In the genomic region with DNA sequence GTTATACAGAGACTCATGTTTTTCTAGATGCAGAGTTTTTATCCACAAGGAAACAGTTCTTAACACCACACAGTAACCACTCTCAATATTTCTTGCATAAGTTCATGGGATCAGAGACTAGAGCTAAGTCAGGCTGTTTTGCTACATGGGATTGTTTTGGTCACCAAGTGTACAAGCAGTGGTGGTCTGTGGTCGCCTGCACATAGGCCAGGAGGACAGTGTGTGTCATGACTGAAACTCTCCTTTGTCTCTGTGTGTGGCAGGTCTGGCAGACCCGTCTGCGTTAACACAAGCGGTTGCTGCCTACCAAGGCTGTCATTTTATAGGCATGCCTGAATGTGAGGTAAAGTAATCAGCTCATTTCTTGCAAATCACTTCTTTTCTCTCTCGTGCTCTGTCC, we compare ENCODE assay signal across 2 cellular contexts.
A peak's percentile ranks its signal among the peaks of the same experiment; 100 is the strongest.
TF ChIP-seq lines count a peak whose summit lies in the region.

No MANE protein-coding gene starts in this region.

TF ChIP-seq in GM23338, 12 proteins besides CTCF, POLR2A, EP300 and RAD21 (continues in another document):
- TF ChIP-seq ZNF462 (CRISPR knock-in tag; IDR thresholded peaks at IDR 0.05) (no peak), CREB1 (CRISPR knock-in tag; IDR thresholded peaks at IDR 0.05; ENCODE audit: low read depth) (no peak), EZH2phosphoT487 (IDR thresholded peaks at IDR 0.05; ENCODE audit: unreplicated experiment) (no peak), NANOG (IDR thresholded peaks at IDR 0.05; ENCODE audit: borderline replicate concordance) (no peak), EZH2 (IDR thresholded peaks at IDR 0.05; ENCODE audit: low read depth, unreplicated experiment) (no peak), POLR2AphosphoS5 (IDR thresholded peaks at IDR 0.05; ENCODE audit: low read depth) (no peak), ZNF114 (CRISPR knock-in tag; IDR thresholded peaks at IDR 0.05) (no peak), ZNF331 (CRISPR knock-in tag; IDR thresholded peaks at IDR 0.05; ENCODE audit: low read depth) (no peak), STAT1 (IDR thresholded peaks at IDR 0.05; ENCODE audit: unreplicated experiment) (no peak), JUNB (IDR thresholded peaks at IDR 0.05; ENCODE audit: unreplicated experiment) (no peak)
- TF ChIP-seq, protein P1, sequence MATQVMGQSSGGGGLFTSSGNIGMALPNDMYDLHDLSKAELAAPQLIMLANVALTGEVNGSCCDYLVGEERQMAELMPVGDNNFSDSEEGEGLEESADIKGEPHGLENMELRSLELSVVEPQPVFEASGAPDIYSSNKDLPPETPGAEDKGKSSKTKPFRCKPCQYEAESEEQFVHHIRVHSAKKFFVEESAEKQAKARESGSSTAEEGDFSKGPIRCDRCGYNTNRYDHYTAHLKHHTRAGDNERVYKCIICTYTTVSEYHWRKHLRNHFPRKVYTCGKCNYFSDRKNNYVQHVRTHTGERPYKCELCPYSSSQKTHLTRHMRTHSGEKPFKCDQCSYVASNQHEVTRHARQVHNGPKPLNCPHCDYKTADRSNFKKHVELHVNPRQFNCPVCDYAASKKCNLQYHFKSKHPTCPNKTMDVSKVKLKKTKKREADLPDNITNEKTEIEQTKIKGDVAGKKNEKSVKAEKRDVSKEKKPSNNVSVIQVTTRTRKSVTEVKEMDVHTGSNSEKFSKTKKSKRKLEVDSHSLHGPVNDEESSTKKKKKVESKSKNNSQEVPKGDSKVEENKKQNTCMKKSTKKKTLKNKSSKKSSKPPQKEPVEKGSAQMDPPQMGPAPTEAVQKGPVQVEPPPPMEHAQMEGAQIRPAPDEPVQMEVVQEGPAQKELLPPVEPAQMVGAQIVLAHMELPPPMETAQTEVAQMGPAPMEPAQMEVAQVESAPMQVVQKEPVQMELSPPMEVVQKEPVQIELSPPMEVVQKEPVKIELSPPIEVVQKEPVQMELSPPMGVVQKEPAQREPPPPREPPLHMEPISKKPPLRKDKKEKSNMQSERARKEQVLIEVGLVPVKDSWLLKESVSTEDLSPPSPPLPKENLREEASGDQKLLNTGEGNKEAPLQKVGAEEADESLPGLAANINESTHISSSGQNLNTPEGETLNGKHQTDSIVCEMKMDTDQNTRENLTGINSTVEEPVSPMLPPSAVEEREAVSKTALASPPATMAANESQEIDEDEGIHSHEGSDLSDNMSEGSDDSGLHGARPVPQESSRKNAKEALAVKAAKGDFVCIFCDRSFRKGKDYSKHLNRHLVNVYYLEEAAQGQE (IDR thresholded peaks at IDR 0.05; ENCODE audit: unreplicated experiment) = no peak

TF ChIP-seq in K562, 482 proteins besides CTCF, POLR2A, EP300 and RAD21:
- TF ChIP-seq HDAC3 (IDR thresholded peaks at IDR 0.05; ENCODE audit: borderline replicate concordance, partially characterized antibody) (peak; percentile 20), ARHGAP35 (IDR thresholded peaks at IDR 0.05; ENCODE audit: partially characterized antibody) (peak; percentile 11), HNRNPLL (IDR thresholded peaks at IDR 0.05; ENCODE audit: low read depth, low read length, poor library complexity, severe bottlenecking) (no peak), NR2C2 (CRISPR knock-in tag; IDR thresholded peaks at IDR 0.05) (0 out of 2 replicates have a peak, but pooled peaks have one; percentile 29), NR2C2 (tag; IDR thresholded peaks at IDR 0.05) (no peak), NFRKB (IDR thresholded peaks at IDR 0.05; ENCODE audit: low read depth) (peak; percentile 36; the same call in 1 of the 2 replicates), CGGBP1 (CRISPR knock-in tag; IDR thresholded peaks at IDR 0.05) (no peak), ZNF592 (IDR thresholded peaks at IDR 0.05) (peak; percentile 5; the same call in 1 of the 2 replicates)
- TF ChIP-seq, protein P2, sequence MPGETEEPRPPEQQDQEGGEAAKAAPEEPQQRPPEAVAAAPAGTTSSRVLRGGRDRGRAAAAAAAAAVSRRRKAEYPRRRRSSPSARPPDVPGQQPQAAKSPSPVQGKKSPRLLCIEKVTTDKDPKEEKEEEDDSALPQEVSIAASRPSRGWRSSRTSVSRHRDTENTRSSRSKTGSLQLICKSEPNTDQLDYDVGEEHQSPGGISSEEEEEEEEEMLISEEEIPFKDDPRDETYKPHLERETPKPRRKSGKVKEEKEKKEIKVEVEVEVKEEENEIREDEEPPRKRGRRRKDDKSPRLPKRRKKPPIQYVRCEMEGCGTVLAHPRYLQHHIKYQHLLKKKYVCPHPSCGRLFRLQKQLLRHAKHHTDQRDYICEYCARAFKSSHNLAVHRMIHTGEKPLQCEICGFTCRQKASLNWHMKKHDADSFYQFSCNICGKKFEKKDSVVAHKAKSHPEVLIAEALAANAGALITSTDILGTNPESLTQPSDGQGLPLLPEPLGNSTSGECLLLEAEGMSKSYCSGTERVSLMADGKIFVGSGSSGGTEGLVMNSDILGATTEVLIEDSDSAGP (CRISPR knock-in tag; IDR thresholded peaks at IDR 0.05) = 0 out of 2 replicates have a peak, but pooled peaks have one; percentile 31
- TF ChIP-seq, protein P3, sequence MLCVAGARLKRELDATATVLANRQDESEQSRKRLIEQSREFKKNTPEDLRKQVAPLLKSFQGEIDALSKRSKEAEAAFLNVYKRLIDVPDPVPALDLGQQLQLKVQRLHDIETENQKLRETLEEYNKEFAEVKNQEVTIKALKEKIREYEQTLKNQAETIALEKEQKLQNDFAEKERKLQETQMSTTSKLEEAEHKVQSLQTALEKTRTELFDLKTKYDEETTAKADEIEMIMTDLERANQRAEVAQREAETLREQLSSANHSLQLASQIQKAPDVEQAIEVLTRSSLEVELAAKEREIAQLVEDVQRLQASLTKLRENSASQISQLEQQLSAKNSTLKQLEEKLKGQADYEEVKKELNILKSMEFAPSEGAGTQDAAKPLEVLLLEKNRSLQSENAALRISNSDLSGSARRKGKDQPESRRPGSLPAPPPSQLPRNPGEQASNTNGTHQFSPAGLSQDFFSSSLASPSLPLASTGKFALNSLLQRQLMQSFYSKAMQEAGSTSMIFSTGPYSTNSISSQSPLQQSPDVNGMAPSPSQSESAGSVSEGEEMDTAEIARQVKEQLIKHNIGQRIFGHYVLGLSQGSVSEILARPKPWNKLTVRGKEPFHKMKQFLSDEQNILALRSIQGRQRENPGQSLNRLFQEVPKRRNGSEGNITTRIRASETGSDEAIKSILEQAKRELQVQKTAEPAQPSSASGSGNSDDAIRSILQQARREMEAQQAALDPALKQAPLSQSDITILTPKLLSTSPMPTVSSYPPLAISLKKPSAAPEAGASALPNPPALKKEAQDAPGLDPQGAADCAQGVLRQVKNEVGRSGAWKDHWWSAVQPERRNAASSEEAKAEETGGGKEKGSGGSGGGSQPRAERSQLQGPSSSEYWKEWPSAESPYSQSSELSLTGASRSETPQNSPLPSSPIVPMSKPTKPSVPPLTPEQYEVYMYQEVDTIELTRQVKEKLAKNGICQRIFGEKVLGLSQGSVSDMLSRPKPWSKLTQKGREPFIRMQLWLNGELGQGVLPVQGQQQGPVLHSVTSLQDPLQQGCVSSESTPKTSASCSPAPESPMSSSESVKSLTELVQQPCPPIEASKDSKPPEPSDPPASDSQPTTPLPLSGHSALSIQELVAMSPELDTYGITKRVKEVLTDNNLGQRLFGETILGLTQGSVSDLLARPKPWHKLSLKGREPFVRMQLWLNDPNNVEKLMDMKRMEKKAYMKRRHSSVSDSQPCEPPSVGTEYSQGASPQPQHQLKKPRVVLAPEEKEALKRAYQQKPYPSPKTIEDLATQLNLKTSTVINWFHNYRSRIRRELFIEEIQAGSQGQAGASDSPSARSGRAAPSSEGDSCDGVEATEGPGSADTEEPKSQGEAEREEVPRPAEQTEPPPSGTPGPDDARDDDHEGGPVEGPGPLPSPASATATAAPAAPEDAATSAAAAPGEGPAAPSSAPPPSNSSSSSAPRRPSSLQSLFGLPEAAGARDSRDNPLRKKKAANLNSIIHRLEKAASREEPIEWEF (CRISPR knock-in tag; IDR thresholded peaks at IDR 0.05) = 0 out of 2 replicates have a peak, but pooled peaks have one; percentile 48
- TF ChIP-seq, protein P4, sequence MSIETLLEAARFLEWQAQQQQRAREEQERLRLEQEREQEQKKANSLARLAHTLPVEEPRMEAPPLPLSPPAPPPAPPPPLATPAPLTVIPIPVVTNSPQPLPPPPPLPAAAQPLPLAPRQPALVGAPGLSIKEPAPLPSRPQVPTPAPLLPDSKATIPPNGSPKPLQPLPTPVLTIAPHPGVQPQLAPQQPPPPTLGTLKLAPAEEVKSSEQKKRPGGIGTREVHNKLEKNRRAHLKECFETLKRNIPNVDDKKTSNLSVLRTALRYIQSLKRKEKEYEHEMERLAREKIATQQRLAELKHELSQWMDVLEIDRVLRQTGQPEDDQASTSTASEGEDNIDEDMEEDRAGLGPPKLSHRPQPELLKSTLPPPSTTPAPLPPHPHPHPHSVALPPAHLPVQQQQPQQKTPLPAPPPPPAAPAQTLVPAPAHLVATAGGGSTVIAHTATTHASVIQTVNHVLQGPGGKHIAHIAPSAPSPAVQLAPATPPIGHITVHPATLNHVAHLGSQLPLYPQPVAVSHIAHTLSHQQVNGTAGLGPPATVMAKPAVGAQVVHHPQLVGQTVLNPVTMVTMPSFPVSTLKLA (conservative IDR thresholded peaks at IDR 0.05) = 0 out of 4 replicates have a peak, but pooled peaks of 1 of the 2 experiments have one; percentile 6
